ENCODE assay signal across 8 cellular contexts in genomic region chr18:9614401-9615279, GRCh38.
DNase-seq lines count a peak whose midpoint lies in the region; ATAC-seq lines count a peak whose summit lies in the region.

TSS of gene PPP4R1 (minus strand) at chr18:9614559. CDS start at chr18:9614484, 75 bp downstream.

- peaks cover 42% of the 10 kb centered on the region for H3K4me1 Mint-ChIP-seq in central memory CD8-positive, alpha-beta T cell

- H3K27me3 Mint-ChIP-seq in central memory CD8-positive, alpha-beta T cell: no peaks in the 10 kb centered on the region

- peak; percentile 71 for ATAC-seq in GM18511 (IDR thresholded peaks at IDR 0.05; ENCODE audit: unreplicated experiment)
- peak; percentile 52 for ATAC-seq in HG02870 (IDR thresholded peaks at IDR 0.05; ENCODE audit: unreplicated experiment)
- ATAC-seq in central memory CD8-positive, alpha-beta T cell (replicated peaks; ENCODE audit: extremely low read depth, poor library complexity, severe bottlenecking): peak; percentile 54

- no peaks in the 10 kb centered on the region for H3K9me3 Mint-ChIP-seq in central memory CD8-positive, alpha-beta T cell

- H3K27ac Mint-ChIP-seq in central memory CD8-positive, alpha-beta T cell (ENCODE audit: low read depth): peak within 1 kb of the TSS; percentile 93

- peaks cover 17% of the 10 kb centered on the region for H3K36me3 Mint-ChIP-seq in central memory CD8-positive, alpha-beta T cell (ENCODE audit: insufficient read depth)

- DNase-seq in NCI-H2171 (lab: John Stamatoyannopoulos, UW) (peak; percentile 66), islet precursor cell (peak; percentile 96), NCI-H2029 (lab: John Stamatoyannopoulos, UW) (no peak)
- peak; percentile 73 for DNase-seq in activated CD4-positive, CD25-positive, alpha-beta regulatory T cell treated with anti-CD3 and anti-CD28 coated beads, Interleukin-2, amount 50 U/mL, for 72 hours
- peak; percentile 30 to 34 for DNase-seq in central memory CD8-positive, alpha-beta T cell (ENCODE audit: low spot score in 2 of 2)
- DNase-seq in stimulated activated CD4-positive, alpha-beta T cell treated with anti-CD3 and anti-CD28 coated beads, Interleukin-12 subunit alpha, Interleukin-12 subunit beta, amount 100 ng/mL, for 24 hours (ENCODE audit: low read depth in 2 of 2): peak; percentile 40 to 62

- H3K4me3 Mint-ChIP-seq in central memory CD8-positive, alpha-beta T cell: peak within 1 kb of the TSS; percentile 92
